In genomic region chr2:10232096-10232815, GRCh38 we compare ENCODE assay signal across 19 cellular contexts.
DNase-seq lines count a peak whose midpoint lies in the region; ATAC-seq and TF ChIP-seq lines count a peak whose summit lies in the region.
"Had no signal": no experiment of that assay in that cellular context is flagged by ENCODE, and none has a peak within 500 bp of the region (broad histone marks: within the 10 kb centered on the region; RNA-seq: fewer than 3 reads in every experiment).

No MANE protein-coding gene starts in this region.

- peak overlapping the region; percentile 3 for H3K18ac ChIP-seq in neuronal stem cell (ENCODE audit: low read length)

- H3K4me2 ChIP-seq in neuronal stem cell (ENCODE audit: insufficient read depth, low read length, poor library complexity, severe bottlenecking), result no peak overlapping the region
- H3K4me2 ChIP-seq: GM23338 had no signal

- no peak overlapping the region for H3K23ac ChIP-seq in neuronal stem cell (ENCODE audit: low read depth, low read length, poor library complexity)

- H3K4me1 ChIP-seq in right atrium auricular region (no peaks in the 10 kb centered on the region), neuronal stem cell (ENCODE audit: control insufficient read depth in 2 of 2, insufficient read depth in 1 of 2, low read depth in 1 of 2, low read length in 2 of 2) (peaks cover 4 to 9% of the 10 kb centered on the region in 2 donors)

- H3K79me1 ChIP-seq in neuronal stem cell (ENCODE audit: low read depth, low read length), result no peaks in the 10 kb centered on the region

- TF ChIP-seq CTCF in right atrium auricular region (IDR thresholded peaks at IDR 0.05), result no peak

- H3K4me3 ChIP-seq in right atrium auricular region (no peak overlapping the region), neuronal stem cell (ENCODE audit: low read length in 2 of 2) (no peak overlapping the region)
- H3K4me3 ChIP-seq: GM12878, GM23338 had no signal

- no peaks in the 10 kb centered on the region for H3K9me3 ChIP-seq in right atrium auricular region
- H3K9me3 ChIP-seq in neuronal stem cell (replicated peaks in 1 of 2; ENCODE audit: control insufficient read depth in 2 of 2, insufficient read depth in 1 of 2, low read depth in 1 of 2, low read length in 2 of 2), result peaks cover 0 to 5% of the 10 kb centered on the region in 2 donors

- no peak overlapping the region for H2BK120ac ChIP-seq in neuronal stem cell (ENCODE audit: low read depth, low read length)

- no peak overlapping the region for H4K8ac ChIP-seq in neuronal stem cell (ENCODE audit: low read depth, low read length)

- intact Hi-C loops in Right ventricle myocardium superior (cut with DNase I), result no loop called here

- no peak overlapping the region for H3K4ac ChIP-seq in neuronal stem cell (ENCODE audit: low read length)

- no peak overlapping the region for H4K91ac ChIP-seq in neuronal stem cell (ENCODE audit: low read depth, low read length, poor library complexity)

- no peak overlapping the region for H3K27ac ChIP-seq in right atrium auricular region
- H3K27ac ChIP-seq in neuronal stem cell (replicated peaks; ENCODE audit: low read length), result no peak overlapping the region

- DNase-seq in Right ventricle myocardium superior, result peak; percentile 37
- DNase-seq in right atrium auricular region (ENCODE audit: low spot score), result no peak
- DNase-seq in left lobe of liver (ENCODE audit: low spot score), result no peak
- no peak for DNase-seq in neuronal stem cell (ENCODE audit: low spot score)
- DNase-seq in effector CD8-positive, alpha-beta T cell (lab: John Stamatoyannopoulos, UW), result no peak
- DNase-seq: C1 segment of cervical spinal cord, DND-41, GDM1, MV-4-11, NCI-H1417, NCI-H187 treated with DMSO at 0.1 percent for 48 hours, NCI-H2171, NCI-H446, OCI-M1 had no signal

- no peaks in the 10 kb centered on the region for H3K36me3 ChIP-seq in right atrium auricular region
- no peaks in the 10 kb centered on the region for H3K36me3 ChIP-seq in neuronal stem cell (replicated peaks in 1 of 2; ENCODE audit: control insufficient read depth in 2 of 2, insufficient read depth in 2 of 2, low read length in 2 of 2)

- H2BK15ac ChIP-seq in neuronal stem cell (ENCODE audit: low read length), result no peak overlapping the region

- no peak overlapping the region for H2AK5ac ChIP-seq in neuronal stem cell (ENCODE audit: low read depth, low read length)

- H3K9ac ChIP-seq in neuronal stem cell (ENCODE audit: low read depth, low read length, poor library complexity), result no peak overlapping the region

- whole genome bisulfite sequencing in neuronal stem cell (ENCODE audit: extremely low coverage in 2 of 2, insufficient read length in 2 of 2, insufficient replicate concordance in 1 of 2), 2 donors, result no CpG with 5 or more reads among the region's 23 CpGs

- ATAC-seq in Right ventricle myocardium superior (ENCODE audit: poor library complexity) (no peak), left lobe of liver (peak; percentile 26), HG03442 (IDR thresholded peaks at IDR 0.05; ENCODE audit: unreplicated experiment) (no peak), esophagus mucosa (no peak)
- ATAC-seq: GM12878, GM23338, HCT116 had no signal

- H3K27me3 ChIP-seq in right atrium auricular region (no peaks in the 10 kb centered on the region), neuronal stem cell (ENCODE audit: control insufficient read depth in 3 of 3, insufficient read depth in 3 of 3, low read depth in 1 of 3, low read length in 3 of 3) (peaks cover 0 to 59% (median 4%) of the 10 kb centered on the region in 3 experiments)

- H2BK5ac ChIP-seq in neuronal stem cell (ENCODE audit: low read length), result peak overlapping the region; percentile 25

- no peak overlapping the region for H2AFZ ChIP-seq in neuronal stem cell (ENCODE audit: low read length)
- H2AFZ ChIP-seq: GM23338 had no signal

- H3K14ac ChIP-seq in neuronal stem cell (ENCODE audit: low read length), result no peak overlapping the region

- H2BK12ac ChIP-seq in neuronal stem cell (ENCODE audit: low read length), result no peak overlapping the region
